ENCODE assay signal across 8 cellular contexts in the genomic region with DNA sequence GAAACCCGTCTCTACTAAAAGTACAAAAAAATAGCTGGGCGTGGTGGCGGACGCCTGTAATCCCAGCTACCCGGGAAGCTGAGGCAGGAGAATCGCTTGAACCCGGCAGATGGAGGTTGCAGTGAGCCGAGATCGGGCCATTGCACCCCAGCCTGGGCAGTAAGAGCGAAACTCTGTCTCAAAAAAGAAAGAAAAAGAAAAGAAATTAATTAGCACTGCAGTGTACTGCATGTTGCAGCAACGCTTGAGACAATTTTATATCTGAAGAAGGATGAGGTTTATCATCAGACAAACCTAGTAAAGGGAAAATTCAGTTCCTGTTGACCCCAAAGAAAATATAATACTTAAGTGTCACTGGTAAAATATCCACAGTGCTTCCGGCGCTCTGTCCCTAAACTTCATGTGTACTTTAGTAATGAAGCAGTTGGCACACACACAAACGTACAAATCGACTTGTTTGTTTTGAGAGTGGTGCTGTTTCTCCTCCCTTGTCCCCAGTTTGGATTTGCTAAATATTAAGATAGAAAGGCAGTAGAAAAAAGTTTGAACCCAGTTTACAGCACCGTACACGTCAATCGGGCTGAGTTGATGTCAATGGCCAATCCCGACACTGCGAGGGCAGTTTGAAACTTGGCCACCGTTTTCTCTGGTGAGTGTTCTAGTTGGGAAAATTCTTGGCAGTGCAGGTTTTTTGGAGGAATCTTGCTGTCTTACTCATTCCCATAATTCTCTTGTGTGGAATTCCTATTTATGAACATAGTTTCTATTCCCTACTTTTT.
DNase-seq lines count a peak whose midpoint lies in the region; ATAC-seq and TF ChIP-seq lines count a peak whose summit lies in the region.

No MANE protein-coding gene starts in this region.

- TF ChIP-seq POLR2A in prostate gland (IDR thresholded peaks at IDR 0.05), result no peak

- H3K4me3 Mint-ChIP-seq in osteocyte (ENCODE audit: unreplicated experiment), result no peak overlapping the region

- 2% methylated on average over 21 of the region's 21 CpGs for WGBS in prostate gland

- H3K4me3 ChIP-seq in prostate gland, result peak overlapping the region; percentile 57 to 69

- no peaks in the 10 kb centered on the region for H3K27me3 Mint-ChIP-seq in osteocyte (ENCODE audit: unreplicated experiment)

- H3K36me3 ChIP-seq in prostate gland, result no peaks in the 10 kb centered on the region

- intact Hi-C loops in prostate gland (cut with DNase I), result loop anchor here (2.0 to 5.0 kb wide), 2 partner anchors 33 to 55 kb away; a partner anchor contains a TSS

- H3K27me3 ChIP-seq in prostate gland (replicated peaks; ENCODE audit: insufficient read depth), result no peaks in the 10 kb centered on the region

- ATAC-seq in GM18520 (IDR thresholded peaks at IDR 0.05; ENCODE audit: unreplicated experiment), result no peak
- no peak for ATAC-seq in HG02970 (IDR thresholded peaks at IDR 0.05; ENCODE audit: low FRiP score, unreplicated experiment)

- H3K27ac Mint-ChIP-seq in osteocyte (ENCODE audit: unreplicated experiment), result no peak overlapping the region

- no peaks in the 10 kb centered on the region for H3K9me3 Mint-ChIP-seq in osteocyte (ENCODE audit: unreplicated experiment)

- H3K36me3 Mint-ChIP-seq in osteocyte (ENCODE audit: unreplicated experiment), result no peaks in the 10 kb centered on the region

- no peaks in the 10 kb centered on the region for H3K9me3 ChIP-seq in prostate gland

- H3K4me1 Mint-ChIP-seq in osteocyte (ENCODE audit: unreplicated experiment), result peaks cover 22% of the 10 kb centered on the region

- H3K4me1 ChIP-seq in prostate gland (replicated peaks), result peaks cover 13% of the 10 kb centered on the region

- peak overlapping the region; percentile 94 to 97 for H3K27ac ChIP-seq in prostate gland

- TF ChIP-seq CTCF in prostate gland (IDR thresholded peaks at IDR 0.05) (no peak), osteocyte (IDR thresholded peaks at IDR 0.05) (no peak)

- peak; percentile 22 for DNase-seq in DMS153 treated with DMSO at 0.1 percent for 48 hours (lab: John Stamatoyannopoulos, UW; ENCODE audit: unreplicated experiment)
- peak; percentile 92 for DNase-seq in HT1080 (ENCODE audit: low read depth)
- peak; percentile 66 for DNase-seq in SKM-1 (lab: John Stamatoyannopoulos, UW; ENCODE audit: unreplicated experiment)
- peak; percentile 83 for DNase-seq in fibroblast of peridontal ligament (ENCODE audit: extremely low read depth)
- peak; percentile 40 for DNase-seq in prostate gland (ENCODE audit: low spot score)
- no peak for DNase-seq in osteocyte (ENCODE audit: extremely low spot score, unreplicated experiment)
